Comparison of ENCODE assay signal across 16 cellular contexts in the genomic region with DNA sequence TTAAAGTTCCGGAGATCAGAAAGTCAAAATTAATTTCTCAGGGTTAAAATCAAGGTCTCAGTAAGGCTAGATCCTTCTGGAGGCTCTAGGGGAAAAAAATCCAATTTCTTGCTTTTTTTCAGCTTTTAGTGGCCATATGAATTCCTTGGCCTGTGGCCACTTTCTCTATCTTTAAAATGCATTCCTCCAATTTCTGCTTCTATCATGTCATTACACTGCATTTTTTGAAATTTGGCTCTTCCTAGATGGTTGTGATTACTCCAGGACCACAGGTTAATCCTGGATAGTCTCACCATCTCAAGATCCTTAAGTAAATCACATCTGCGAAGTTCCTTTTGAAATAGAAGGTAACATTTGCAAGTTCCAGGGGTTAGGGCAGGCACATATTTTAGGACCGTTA.
"Had no signal": no experiment of that assay in that cellular context is flagged by ENCODE, and none has a peak within 500 bp of the region (broad histone marks: within the 10 kb centered on the region; RNA-seq: fewer than 3 reads in every experiment).

No MANE protein-coding gene starts in this region.

- H3K4me1 ChIP-seq: colonic mucosa, gastroesophageal sphincter, pancreas, sigmoid colon, upper lobe of left lung had no signal

- H3K27me3 Mint-ChIP-seq: activated CD4-positive, alpha-beta T cell treated with anti-CD3 and anti-CD28 coated beads, Interleukin-2, amount 10 ng/mL, durations not matched to agents 7 days and 5 days; activated naive CD8-positive, alpha-beta T cell treated with anti-CD3 and anti-CD28 coated beads, Interleukin-2, amount 10 ng/mL, durations not matched to agents 7 days and 5 days; stimulated activated naive CD8-positive, alpha-beta T cell treated with anti-CD3 and anti-CD28 coated beads, Interleukin-15, amount 100 ng/mL, for 72 hours had no signal

- DNase-seq: activated CD4-positive, alpha-beta T cell treated with anti-CD3 and anti-CD28 coated beads, Interleukin-2, amount 10 ng/mL, durations not matched to agents 7 days and 5 days; activated CD8-positive, alpha-beta memory T cell treated with anti-CD3 and anti-CD28 coated beads, Interleukin-2, amount 50 U/mL, for 48 hours; activated gamma-delta T cell treated with Interleukin-2 at 50 U/mL for 16 hours; activated naive CD8-positive, alpha-beta T cell treated with anti-CD3 and anti-CD28 coated beads, Interleukin-2, amount 10 ng/mL, durations not matched to agents 7 days and 5 days; aorta; caudate nucleus; colonic mucosa; islet precursor cell; midbrain; pancreas; sigmoid colon; stimulated activated CD4-positive, alpha-beta T cell treated with anti-CD3 and anti-CD28 coated beads, Interleukin-1b, Interleukin-23, amount 100 ng/mL, for 48 hours; stimulated activated naive CD8-positive, alpha-beta T cell treated with anti-CD3 and anti-CD28 coated beads, Interleukin-15, amount 100 ng/mL, for 72 hours; upper lobe of left lung had no signal

- H3K27ac ChIP-seq: colonic mucosa, gastroesophageal sphincter, pancreas, sigmoid colon, upper lobe of left lung had no signal

- H3K4me3 ChIP-seq: colonic mucosa, gastroesophageal sphincter, pancreas, sigmoid colon, upper lobe of left lung had no signal

- H3K36me3 Mint-ChIP-seq: activated naive CD8-positive, alpha-beta T cell treated with anti-CD3 and anti-CD28 coated beads, Interleukin-2, amount 10 ng/mL, durations not matched to agents 7 days and 5 days had no signal

- FAIRE-seq: pancreas had no signal

- H3K4me3 Mint-ChIP-seq: activated CD4-positive, alpha-beta T cell treated with anti-CD3 and anti-CD28 coated beads, Interleukin-2, amount 10 ng/mL, durations not matched to agents 7 days and 5 days; activated naive CD8-positive, alpha-beta T cell treated with anti-CD3 and anti-CD28 coated beads, Interleukin-2, amount 10 ng/mL, durations not matched to agents 7 days and 5 days; stimulated activated naive CD8-positive, alpha-beta T cell treated with anti-CD3 and anti-CD28 coated beads, Interleukin-15, amount 100 ng/mL, for 72 hours had no signal

- H3K9me3 ChIP-seq: colonic mucosa, gastroesophageal sphincter, pancreas, sigmoid colon, upper lobe of left lung had no signal

- H3K9me3 Mint-ChIP-seq: activated CD4-positive, alpha-beta T cell treated with anti-CD3 and anti-CD28 coated beads, Interleukin-2, amount 10 ng/mL, durations not matched to agents 7 days and 5 days; activated naive CD8-positive, alpha-beta T cell treated with anti-CD3 and anti-CD28 coated beads, Interleukin-2, amount 10 ng/mL, durations not matched to agents 7 days and 5 days; stimulated activated naive CD8-positive, alpha-beta T cell treated with anti-CD3 and anti-CD28 coated beads, Interleukin-15, amount 100 ng/mL, for 72 hours had no signal

- H3K4me1 Mint-ChIP-seq: activated CD4-positive, alpha-beta T cell treated with anti-CD3 and anti-CD28 coated beads, Interleukin-2, amount 10 ng/mL, durations not matched to agents 7 days and 5 days; activated naive CD8-positive, alpha-beta T cell treated with anti-CD3 and anti-CD28 coated beads, Interleukin-2, amount 10 ng/mL, durations not matched to agents 7 days and 5 days; stimulated activated naive CD8-positive, alpha-beta T cell treated with anti-CD3 and anti-CD28 coated beads, Interleukin-15, amount 100 ng/mL, for 72 hours had no signal

- ATAC-seq: gastroesophageal sphincter; left lobe of liver; pancreas; stimulated activated naive CD8-positive, alpha-beta T cell treated with anti-CD3 and anti-CD28 coated beads, Interleukin-15, amount 100 ng/mL, for 72 hours had no signal

- H3K27ac Mint-ChIP-seq: activated CD4-positive, alpha-beta T cell treated with anti-CD3 and anti-CD28 coated beads, Interleukin-2, amount 10 ng/mL, durations not matched to agents 7 days and 5 days; activated naive CD8-positive, alpha-beta T cell treated with anti-CD3 and anti-CD28 coated beads, Interleukin-2, amount 10 ng/mL, durations not matched to agents 7 days and 5 days; stimulated activated naive CD8-positive, alpha-beta T cell treated with anti-CD3 and anti-CD28 coated beads, Interleukin-15, amount 100 ng/mL, for 72 hours had no signal

- H3K27me3 ChIP-seq: colonic mucosa, gastroesophageal sphincter, pancreas, sigmoid colon, upper lobe of left lung had no signal

- H3K36me3 ChIP-seq: colonic mucosa, gastroesophageal sphincter, pancreas, sigmoid colon, upper lobe of left lung had no signal
